In genomic region chr1:18557621-18558465, GRCh38 we compare ENCODE assay signal across 8 cellular contexts.
A peak's percentile ranks its signal among the peaks of the same experiment; 100 is the strongest.
DNase-seq lines count a peak whose midpoint lies in the region; ATAC-seq and TF ChIP-seq lines count a peak whose summit lies in the region.

No MANE protein-coding gene starts in this region.

- DNase-seq in ELF-1 (ENCODE audit: low read depth, low spot score) = peak; percentile 92
- DNase-seq in NCI-H510A treated with DMSO at 0.1 percent for 48 hours (lab: John Stamatoyannopoulos, UW) = peak; percentile 75
- DNase-seq in endothelial cell (ENCODE audit: low spot score) = peak; percentile 10
- peak; percentile 32 to 96 (median 74) for DNase-seq in posterior cingulate gyrus
- DNase-seq in stimulated activated naive CD4-positive, alpha-beta T cell (lab: John Stamatoyannopoulos, UW) = no peak

- intact Hi-C loops in posterior cingulate gyrus (cut with DNase I) = no loop called here

- peaks cover 2% of the 10 kb centered on the region for H3K27me3 Mint-ChIP-seq in endothelial cell (ENCODE audit: unreplicated experiment)

- peaks cover 6% of the 10 kb centered on the region for H3K4me1 Mint-ChIP-seq in endothelial cell (ENCODE audit: unreplicated experiment)

- H3K27ac Mint-ChIP-seq in endothelial cell (ENCODE audit: unreplicated experiment) = no peak overlapping the region

- H3K36me3 Mint-ChIP-seq in endothelial cell (ENCODE audit: low read depth, unreplicated experiment) = no peaks in the 10 kb centered on the region

- ATAC-seq in HG03280 (IDR thresholded peaks at IDR 0.05; ENCODE audit: unreplicated experiment) (no peak), GM18909 (IDR thresholded peaks at IDR 0.05; ENCODE audit: poor library complexity, unreplicated experiment) (no peak), SK-N-SH treated with all-trans-retinoic acid at 6 μM for 48 hours (no peak)

- no peaks in the 10 kb centered on the region for H3K9me3 Mint-ChIP-seq in endothelial cell (ENCODE audit: unreplicated experiment)

- no peak for TF ChIP-seq CTCF in endothelial cell (IDR thresholded peaks at IDR 0.05; ENCODE audit: unreplicated experiment)

- no peak overlapping the region for H3K4me3 Mint-ChIP-seq in endothelial cell (ENCODE audit: unreplicated experiment)

TF ChIP-seq in SK-N-SH treated with all-trans-retinoic acid at 6 μM for 48 hours, 23 proteins besides CTCF, POLR2A, EP300 and RAD21:
- no peak for TF ChIP-seq ZNF565 (CRISPR knock-in tag; conservative IDR thresholded peaks at IDR 0.05; ENCODE audit: low read depth)
- TF ChIP-seq PPARA (CRISPR knock-in tag; IDR thresholded peaks at IDR 0.05; ENCODE audit: borderline replicate concordance) = no peak
- no peak for TF ChIP-seq ZNF70 (CRISPR knock-in tag; IDR thresholded peaks at IDR 0.05)
- TF ChIP-seq GLIS3 (CRISPR knock-in tag; IDR thresholded peaks at IDR 0.05) = no peak
- TF ChIP-seq, protein P1, sequence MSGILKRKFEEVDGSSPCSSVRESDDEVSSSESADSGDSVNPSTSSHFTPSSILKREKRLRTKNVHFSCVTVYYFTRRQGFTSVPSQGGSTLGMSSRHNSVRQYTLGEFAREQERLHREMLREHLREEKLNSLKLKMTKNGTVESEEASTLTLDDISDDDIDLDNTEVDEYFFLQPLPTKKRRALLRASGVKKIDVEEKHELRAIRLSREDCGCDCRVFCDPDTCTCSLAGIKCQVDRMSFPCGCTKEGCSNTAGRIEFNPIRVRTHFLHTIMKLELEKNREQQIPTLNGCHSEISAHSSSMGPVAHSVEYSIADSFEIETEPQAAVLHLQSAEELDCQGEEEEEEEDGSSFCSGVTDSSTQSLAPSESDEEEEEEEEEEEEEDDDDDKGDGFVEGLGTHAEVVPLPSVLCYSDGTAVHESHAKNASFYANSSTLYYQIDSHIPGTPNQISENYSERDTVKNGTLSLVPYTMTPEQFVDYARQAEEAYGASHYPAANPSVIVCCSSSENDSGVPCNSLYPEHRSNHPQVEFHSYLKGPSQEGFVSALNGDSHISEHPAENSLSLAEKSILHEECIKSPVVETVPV (CRISPR knock-in tag; IDR thresholded peaks at IDR 0.05) = no peak
- no peak for TF ChIP-seq ZNF8 (CRISPR knock-in tag; IDR thresholded peaks at IDR 0.05)
- TF ChIP-seq, protein P2, sequence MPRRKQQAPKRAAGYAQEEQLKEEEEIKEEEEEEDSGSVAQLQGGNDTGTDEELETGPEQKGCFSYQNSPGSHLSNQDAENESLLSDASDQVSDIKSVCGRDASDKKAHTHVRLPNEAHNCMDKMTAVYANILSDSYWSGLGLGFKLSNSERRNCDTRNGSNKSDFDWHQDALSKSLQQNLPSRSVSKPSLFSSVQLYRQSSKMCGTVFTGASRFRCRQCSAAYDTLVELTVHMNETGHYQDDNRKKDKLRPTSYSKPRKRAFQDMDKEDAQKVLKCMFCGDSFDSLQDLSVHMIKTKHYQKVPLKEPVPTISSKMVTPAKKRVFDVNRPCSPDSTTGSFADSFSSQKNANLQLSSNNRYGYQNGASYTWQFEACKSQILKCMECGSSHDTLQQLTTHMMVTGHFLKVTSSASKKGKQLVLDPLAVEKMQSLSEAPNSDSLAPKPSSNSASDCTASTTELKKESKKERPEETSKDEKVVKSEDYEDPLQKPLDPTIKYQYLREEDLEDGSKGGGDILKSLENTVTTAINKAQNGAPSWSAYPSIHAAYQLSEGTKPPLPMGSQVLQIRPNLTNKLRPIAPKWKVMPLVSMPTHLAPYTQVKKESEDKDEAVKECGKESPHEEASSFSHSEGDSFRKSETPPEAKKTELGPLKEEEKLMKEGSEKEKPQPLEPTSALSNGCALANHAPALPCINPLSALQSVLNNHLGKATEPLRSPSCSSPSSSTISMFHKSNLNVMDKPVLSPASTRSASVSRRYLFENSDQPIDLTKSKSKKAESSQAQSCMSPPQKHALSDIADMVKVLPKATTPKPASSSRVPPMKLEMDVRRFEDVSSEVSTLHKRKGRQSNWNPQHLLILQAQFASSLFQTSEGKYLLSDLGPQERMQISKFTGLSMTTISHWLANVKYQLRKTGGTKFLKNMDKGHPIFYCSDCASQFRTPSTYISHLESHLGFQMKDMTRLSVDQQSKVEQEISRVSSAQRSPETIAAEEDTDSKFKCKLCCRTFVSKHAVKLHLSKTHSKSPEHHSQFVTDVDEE (CRISPR knock-in tag; IDR thresholded peaks at IDR 0.05) = no peak
- TF ChIP-seq OSR1 (CRISPR knock-in tag; IDR thresholded peaks at IDR 0.05) = no peak
- TF ChIP-seq BACH2 (CRISPR knock-in tag; IDR thresholded peaks at IDR 0.05; ENCODE audit: borderline replicate concordance) = no peak

Comparison
In these comparisons a context has a peak if more than half of its experiments do, and no peak if none do; other contexts are left out.
1. DNase-seq: peak in ELF-1 (single experiment), NCI-H510A treated with DMSO at 0.1 percent for 48 hours (single experiment), endothelial cell (single experiment) and posterior cingulate gyrus (10 of 10); none in stimulated activated naive CD4-positive, alpha-beta T cell (0 of 6).